Comparison of ENCODE assay signal across 31 cellular contexts in the genomic region with DNA sequence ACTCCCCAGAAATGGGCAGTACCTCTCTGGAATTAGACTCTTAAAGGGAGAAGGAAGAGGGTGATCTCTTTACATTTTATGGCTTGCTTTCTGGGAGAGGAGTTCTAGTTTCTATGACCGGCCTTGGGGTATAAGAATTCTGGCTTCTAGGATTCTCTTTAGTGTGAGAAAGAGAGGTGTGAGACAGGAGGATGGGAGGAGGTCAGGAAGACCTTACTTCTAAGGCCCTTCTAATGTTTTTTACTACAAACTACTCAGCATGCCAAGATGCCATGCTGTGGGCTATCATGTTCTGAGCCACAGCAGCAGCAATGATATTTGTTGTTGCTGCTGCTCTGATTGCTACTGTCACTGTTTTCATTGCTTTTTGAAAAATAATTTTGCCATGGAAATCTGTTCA.
"Had no signal": no experiment of that assay in that cellular context is flagged by ENCODE, and none has a peak within 500 bp of the region (broad histone marks: within the 10 kb centered on the region; RNA-seq: fewer than 3 reads in every experiment).

No MANE protein-coding gene starts in this region.

- H3K4me3 ChIP-seq: adrenal gland, body of pancreas, MG63 had no signal

- H3K27me3 ChIP-seq: adrenal gland, body of pancreas, MG63 had no signal

- H3K9me3 ChIP-seq: adrenal gland, body of pancreas, MG63 had no signal

- FAIRE-seq: astrocyte, bronchial epithelial cell had no signal

- H3K4me3 Mint-ChIP-seq: activated B cell treated with CpG ODN at 0.5 μM for 24 hours; activated CD4-positive, alpha-beta memory T cell treated with anti-CD3 and anti-CD28 coated beads for 36 hours; activated naive CD4-positive, alpha-beta T cell treated with anti-CD3 and anti-CD28 coated beads for 36 hours; activated T-cell treated with anti-CD3 and anti-CD28 coated beads, Interleukin-2, amount 50 U/mL, for 4 hours; activated T-helper 1 cell treated with anti-CD3 and anti-CD28 coated beads, Interleukin-12 subunit alpha, Interleukin-12 subunit beta, Interleukin-2, Interleukin-4 antibody, amounts not matched to agents 30 ng/mL and 10 ng/mL and 1 ng/mL, durations not matched to agents 14 hours and 24 hours and 36 hours; T-cell; T-helper 17 cell had no signal

- H3K36me3 ChIP-seq: adrenal gland, MG63 had no signal

- H3K27me3 Mint-ChIP-seq: activated B cell treated with CpG ODN at 0.5 μM for 24 hours; activated CD4-positive, alpha-beta memory T cell treated with anti-CD3 and anti-CD28 coated beads for 36 hours; T-cell; T-helper 17 cell had no signal

- H3K4me1 ChIP-seq: adrenal gland, body of pancreas had no signal

- H3K4me1 Mint-ChIP-seq: activated B cell treated with CpG ODN at 0.5 μM for 24 hours, T-cell, T-helper 17 cell had no signal

- H3K36me3 Mint-ChIP-seq: activated CD4-positive, alpha-beta memory T cell treated with anti-CD3 and anti-CD28 coated beads for 36 hours; activated naive CD4-positive, alpha-beta T cell treated with anti-CD3 and anti-CD28 coated beads, Interleukin-2, amount 50 U/mL, for 72 hours; T-cell had no signal

- DNase-seq: activated B cell treated with CpG ODN at 0.5 μM for 24 hours; activated CD4-positive, alpha-beta memory T cell treated with anti-CD3 and anti-CD28 coated beads for 36 hours; activated CD4-positive, alpha-beta T cell treated with anti-CD3 and anti-CD28 coated beads for 4 hours; activated CD4-positive, alpha-beta T cell treated with anti-CD3 and anti-CD28 coated beads, Interleukin-2, amount 50 U/mL, for 1 hour; activated CD4-positive, CD25-positive, alpha-beta regulatory T cell treated with anti-CD3 and anti-CD28 coated beads, Interleukin-2, amount 50 U/mL, for 72 hours; activated CD8-positive, alpha-beta memory T cell treated with anti-CD3 and anti-CD28 coated beads, Interleukin-2, amount 50 U/mL, for 4 hours; activated gamma-delta T cell treated with Interleukin-2 at 50 U/mL for 16 hours; activated naive CD4-positive, alpha-beta T cell treated with anti-CD3 and anti-CD28 coated beads for 36 hours; activated T-cell treated with anti-CD3 and anti-CD28 coated beads for 4 hours; activated T-cell treated with anti-CD3 and anti-CD28 coated beads, Interleukin-2, amount 50 U/mL, for 4 hours; adrenal gland; body of pancreas; caudate nucleus; cerebellar nuclear complex; MG63; NCI-H1048; NCI-H1105 treated with DMSO at 0.1 percent for 48 hours; NCI-H1436 treated with DMSO at 0.1 percent for 48 hours; NCI-H1694 treated with DMSO at 0.1 percent for 48 hours; NCI-H2029; NCI-H345; NCI-H524 treated with DMSO at 0.1 percent for 48 hours; Right ventricle myocardium superior; T-cell; T-helper 17 cell; T-helper 9 cell had no signal

- ATAC-seq: activated naive CD4-positive, alpha-beta T cell treated with anti-CD3 and anti-CD28 coated beads, Interleukin-2, amount 50 U/mL, for 72 hours; activated T-cell treated with anti-CD3 and anti-CD28 coated beads, Interleukin-2, amount 50 U/mL, for 4 hours; body of pancreas; T-cell; T-helper 17 cell had no signal

- H3K9me3 Mint-ChIP-seq: activated B cell treated with CpG ODN at 0.5 μM for 24 hours; activated naive CD4-positive, alpha-beta T cell treated with anti-CD3 and anti-CD28 coated beads for 36 hours; activated T-helper 1 cell treated with anti-CD3 and anti-CD28 coated beads, Interleukin-12 subunit alpha, Interleukin-12 subunit beta, Interleukin-2, Interleukin-4 antibody, amounts not matched to agents 30 ng/mL and 10 ng/mL and 1 ng/mL, durations not matched to agents 14 hours and 24 hours and 36 hours had no signal

- H3K27ac Mint-ChIP-seq: activated B cell treated with CpG ODN at 0.5 μM for 24 hours; activated CD4-positive, alpha-beta memory T cell treated with anti-CD3 and anti-CD28 coated beads for 36 hours; activated naive CD4-positive, alpha-beta T cell treated with anti-CD3 and anti-CD28 coated beads for 36 hours; activated naive CD4-positive, alpha-beta T cell treated with anti-CD3 and anti-CD28 coated beads, Interleukin-2, amount 50 U/mL, for 72 hours; activated T-helper 1 cell treated with anti-CD3 and anti-CD28 coated beads, Interleukin-12 subunit alpha, Interleukin-12 subunit beta, Interleukin-2, Interleukin-4 antibody, amounts not matched to agents 30 ng/mL and 10 ng/mL and 1 ng/mL, durations not matched to agents 14 hours and 24 hours and 36 hours; T-cell; T-helper 17 cell had no signal

- H3K27ac ChIP-seq: adrenal gland, body of pancreas, VCaP had no signal
